In genomic region chr22:45553333-45554039, GRCh38 we compare ENCODE assay signal across 8 cellular contexts. TPM values are rescaled to one million over a fixed set of nuclear protein-coding genes. Genes with fewer than 3 reads are reported as not detected.
DNase-seq lines count a peak whose midpoint lies in the region; ATAC-seq and TF ChIP-seq lines count a peak whose summit lies in the region.

No MANE protein-coding gene starts in this region.

- no peak for ATAC-seq in GM21526 (IDR thresholded peaks at IDR 0.05; ENCODE audit: low FRiP score, unreplicated experiment)

- no peak overlapping the region; the same call in 1 of the 2 replicates for H3K27ac ChIP-seq in VCaP

- TF ChIP-seq CTCF in VCaP (conservative IDR thresholded peaks at IDR 0.05) = peak; percentile 71

- DNase-seq in NCI-H2081 (lab: John Stamatoyannopoulos, UW) = peak; percentile 66 to 71
- no peak for DNase-seq in NCI-H2081 treated with DMSO at 0.1 percent for 48 hours (lab: John Stamatoyannopoulos, UW)
- DNase-seq in NCI-H2029 (lab: John Stamatoyannopoulos, UW) = peak; percentile 69
- DNase-seq in cerebellum (ENCODE audit: low spot score) = peak; percentile 79
- DNase-seq in kidney glomerular epithelial cell (lab: John Stamatoyannopoulos, UW) = peak; percentile 32
- DNase-seq in stimulated activated CD4-positive, alpha-beta T cell treated with anti-CD3 and anti-CD28 coated beads, Interleukin-12 subunit alpha, Interleukin-12 subunit beta, amount 100 ng/mL, for 48 hours (ENCODE audit: low read depth in 2 of 3, low spot score in 1 of 3) = peak; percentile 25 to 52 (median 33)

RNA-seq across cellular contexts. Expression of gene FBLN1, which starts 50.8 kb away (rescaled TPM):
- 45.0 TPM for total RNA-seq in cerebellum
